10 cellular contexts compared by ENCODE assay signal in genomic region chr9:87270241-87271234, GRCh38.
A peak's percentile ranks its signal among the peaks of the same experiment; 100 is the strongest.
DNase-seq lines count a peak whose midpoint lies in the region; ATAC-seq, FAIRE-seq and TF ChIP-seq lines count a peak whose summit lies in the region.
"Had no signal": no experiment of that assay in that cellular context is flagged by ENCODE, and none has a peak within 500 bp of the region (broad histone marks: within the 10 kb centered on the region; RNA-seq: fewer than 3 reads in every experiment).

No MANE protein-coding gene starts in this region.

- no peak overlapping the region for H3K23ac ChIP-seq in trophoblast cell (ENCODE audit: low read length)

- H2BK120ac ChIP-seq in trophoblast cell (ENCODE audit: insufficient read depth, low read length, poor library complexity): no peak overlapping the region

- H3K4me2 ChIP-seq in HepG2 (ENCODE audit: low read depth, low read length): no peak overlapping the region
- H3K4me2 ChIP-seq in trophoblast cell (ENCODE audit: low read length): no peak overlapping the region

- no peaks in the 10 kb centered on the region for H3K9me3 ChIP-seq in HepG2 (ENCODE audit: low read length)
- no peaks in the 10 kb centered on the region for H3K9me3 ChIP-seq in thoracic aorta
- peaks cover 3% of the 10 kb centered on the region for H3K9me3 ChIP-seq in trophoblast cell (ENCODE audit: insufficient read depth, low read depth, low read length)

- TF ChIP-seq RAD21 in HepG2 (CRISPR knock-in tag; IDR thresholded peaks at IDR 0.05): no peak

- H2AK5ac ChIP-seq in trophoblast cell (ENCODE audit: low read length): no peak overlapping the region

- H3K4ac ChIP-seq in trophoblast cell (ENCODE audit: low read depth, low read length): no peak overlapping the region

- no peaks in the 10 kb centered on the region for H3K79me1 ChIP-seq in trophoblast cell (ENCODE audit: low read length)

- TF ChIP-seq POLR2A in HepG2 (IDR thresholded peaks at IDR 0.05; ENCODE audit: insufficient read depth in 1 of 2, low read depth in 2 of 2, low read length in 2 of 2): no peak

- H2BK12ac ChIP-seq in trophoblast cell (ENCODE audit: low read length): no peak overlapping the region

- H4K12ac ChIP-seq in trophoblast cell (ENCODE audit: low read depth, low read length): no peak overlapping the region

- H3K4me1 ChIP-seq in HepG2 (ENCODE audit: insufficient read depth, low read length): no peaks in the 10 kb centered on the region
- peaks cover 12 to 45% of the 10 kb centered on the region in 2 donors for H3K4me1 ChIP-seq in thoracic aorta (ENCODE audit: control insufficient read depth in 1 of 2, low read depth in 2 of 2)
- no peaks in the 10 kb centered on the region for H3K4me1 ChIP-seq in trophoblast cell (ENCODE audit: control insufficient read depth in 1 of 2, insufficient read depth in 2 of 2, low read length in 2 of 2)

- H3K79me2 ChIP-seq in HepG2 (ENCODE audit: insufficient read depth, low read length) (no peaks in the 10 kb centered on the region), trophoblast cell (ENCODE audit: control insufficient read depth, insufficient read depth, low read length, poor library complexity) (no peaks in the 10 kb centered on the region)

- 20% methylated on average over 22 of the region's 24 CpGs for WGBS in HepG2 (ENCODE audit: low lambda C conversion rate)
- WGBS in trophoblast cell (ENCODE audit: extremely low coverage, insufficient coverage, insufficient read length): no CpG with 5 or more reads among the region's 24 CpGs

- H3K27me3 Mint-ChIP-seq in activated T-cell treated with anti-CD3 and anti-CD28 coated beads, Interleukin-2, amount 50 U/mL, for 4 hours (ENCODE audit: low read depth): peaks cover 4% of the 10 kb centered on the region

- ATAC-seq in HepG2: no peak
- ATAC-seq in thoracic aorta (ENCODE audit: insufficient number of reproducible peaks, low FRiP score, low read depth): peak; percentile 17
- no peak for ATAC-seq in stimulated activated naive CD8-positive, alpha-beta T cell treated with anti-CD3 and anti-CD28 coated beads, Interleukin-15, Interleukin-2, amounts not matched to agents 100 U/mL and 50 U/mL, for 24 hours
- no peak for ATAC-seq in activated T-cell treated with anti-CD3 and anti-CD28 coated beads, Interleukin-2, amount 50 U/mL, for 4 hours

- intact Hi-C loops in HepG2 (cut with micrococcal nuclease; ENCODE audit: unreplicated experiment): no loop called here

- CTCF ChIA-PET in HepG2 (lab: Yijun Ruan, JAX; ENCODE audit: low intra/inter-chr PET ratio, low total read pairs): no interaction called here

- TF ChIP-seq EP300 in HepG2 (IDR thresholded peaks at IDR 0.05; ENCODE audit: low read depth in 2 of 2, low read length in 2 of 2) (no peak), HepG2 (CRISPR knock-in tag; IDR thresholded peaks at IDR 0.05; ENCODE audit: borderline replicate concordance) (no peak)

- no TSS peak for BruUV-seq in HepG2 (replicated peaks; lab: Mats Ljungman, UMichigan)

- no peak overlapping the region for H2BK5ac ChIP-seq in trophoblast cell (ENCODE audit: low read depth, low read length, poor library complexity)

- H3K9ac ChIP-seq in HepG2 (ENCODE audit: insufficient read depth, low read depth, low read length) (no peak overlapping the region), trophoblast cell (ENCODE audit: low read length) (no peak overlapping the region)

- POLR2A ChIA-PET in HepG2 (lab: Yijun Ruan, JAX): no interaction called here

- peaks cover 10% of the 10 kb centered on the region for H3K4me1 Mint-ChIP-seq in activated T-cell treated with anti-CD3 and anti-CD28 coated beads, Interleukin-2, amount 50 U/mL, for 4 hours (ENCODE audit: low read depth)

- DNase-seq in LoVo (ENCODE audit: low spot score) (peak; percentile 12), coronary artery (ENCODE audit: low spot score) (no peak), HepG2 (ENCODE audit: low spot score) (no peak), thoracic aorta (ENCODE audit: low spot score) (no peak), trophoblast cell (no peak)
- DNase-seq in stimulated activated naive CD8-positive, alpha-beta T cell treated with anti-CD3 and anti-CD28 coated beads, Interleukin-15, Interleukin-2, amounts not matched to agents 100 U/mL and 50 U/mL, for 24 hours: no peak
- no peak for DNase-seq in activated T-cell treated with anti-CD3 and anti-CD28 coated beads, Interleukin-2, amount 50 U/mL, for 4 hours
- no peak for DNase-seq in activated CD4-positive, alpha-beta T cell treated with anti-CD3 and anti-CD28 coated beads for 4 hours
- DNase-seq: NCI-H2171 treated with DMSO at 0.1 percent for 48 hours had no signal

- TF ChIP-seq CTCF in coronary artery (IDR thresholded peaks at IDR 0.05) (no peak), HepG2 (CRISPR knock-in tag; IDR thresholded peaks at IDR 0.05) (no peak), thoracic aorta (IDR thresholded peaks at IDR 0.05) (no peak)

- H3K9me3 Mint-ChIP-seq in activated T-cell treated with anti-CD3 and anti-CD28 coated beads, Interleukin-2, amount 50 U/mL, for 4 hours: no peaks in the 10 kb centered on the region
- H3K9me3 Mint-ChIP-seq: activated T-helper 2 cell treated with anti-CD3 and anti-CD28 coated beads, Interferon-gamma antibody, Interleukin-2, Interleukin-4, amounts not matched to agents 10 μg/mL and 5 μg/mL and 100 μg/mL, durations not matched to agents 14 hours and 24 hours and 36 hours had no signal

- no peaks in the 10 kb centered on the region for H3K36me3 Mint-ChIP-seq in activated T-cell treated with anti-CD3 and anti-CD28 coated beads, Interleukin-2, amount 50 U/mL, for 4 hours (ENCODE audit: insufficient read depth)

- H2AFZ ChIP-seq in HepG2 (ENCODE audit: low read length): no peak overlapping the region
- no peak overlapping the region for H2AFZ ChIP-seq in trophoblast cell (ENCODE audit: insufficient read depth, low read length, poor library complexity)

- H3K4me3 Mint-ChIP-seq in activated T-cell treated with anti-CD3 and anti-CD28 coated beads, Interleukin-2, amount 50 U/mL, for 4 hours: no peak overlapping the region

- FAIRE-seq in HepG2 (lab: Jason Lieb, UNC): no peak

- no peak overlapping the region for H3K14ac ChIP-seq in trophoblast cell (ENCODE audit: low read length)

- H3K4me3 ChIP-seq in coronary artery: peak overlapping the region; percentile 2
- no peak overlapping the region for H3K4me3 ChIP-seq in HepG2 (replicated peaks in 1 of 3; ENCODE audit: insufficient read depth in 1 of 3, low read depth in 2 of 3, low read length in 3 of 3)
- H3K4me3 ChIP-seq in thoracic aorta: peak overlapping the region; percentile 29
- no peak overlapping the region for H3K4me3 ChIP-seq in trophoblast cell (ENCODE audit: low read depth, low read length)

- H3K27me3 ChIP-seq in HepG2 (ENCODE audit: control insufficient read depth in 1 of 2, insufficient read depth in 2 of 2, low read length in 2 of 2) (peaks cover 0 to 26% of the 10 kb centered on the region in 2 experiments; a peak in 1 of 5 replicates), thoracic aorta (replicated peaks; ENCODE audit: insufficient read depth) (no peaks in the 10 kb centered on the region), trophoblast cell (ENCODE audit: insufficient read depth, low read length) (no peaks in the 10 kb centered on the region)

- H3K18ac ChIP-seq in trophoblast cell (ENCODE audit: low read length): no peak overlapping the region

- in situ Hi-C loops in HepG2 (cut with HindIII; ENCODE audit: extremely low pct_ligation_motif_present, low pct_unique_long_range_greater_than_20kb): no loop called here

- H3K36me3 ChIP-seq in HepG2 (replicated peaks in 1 of 2; ENCODE audit: control insufficient read depth in 1 of 2, insufficient read depth in 2 of 2, low read length in 2 of 2) (no peaks in the 10 kb centered on the region), thoracic aorta (no peaks in the 10 kb centered on the region), trophoblast cell (ENCODE audit: control insufficient read depth in 1 of 2, insufficient read depth in 2 of 2, low read length in 2 of 2) (no peaks in the 10 kb centered on the region)

- H3K27ac ChIP-seq in coronary artery: peak overlapping the region in 1 of 2 donors; percentile 14
- no peak overlapping the region for H3K27ac ChIP-seq in HepG2 (ENCODE audit: extremely low read length, insufficient read depth, low read length)
- peak overlapping the region; percentile 66 to 70 for H3K27ac ChIP-seq in thoracic aorta
- no peak overlapping the region for H3K27ac ChIP-seq in trophoblast cell (ENCODE audit: low read depth, low read length)

- H4K8ac ChIP-seq in trophoblast cell (ENCODE audit: low read depth, low read length): no peak overlapping the region

- no peaks in the 10 kb centered on the region for H4K20me1 ChIP-seq in HepG2 (ENCODE audit: insufficient read depth, low read length)

- no peak overlapping the region for H4K91ac ChIP-seq in trophoblast cell (ENCODE audit: low read depth, low read length)

TF ChIP-seq in HepG2, 621 proteins besides CTCF, POLR2A, EP300 and RAD21 (continues in another document):
- TF ChIP-seq ISX (CRISPR knock-in tag; conservative IDR thresholded peaks at IDR 0.05) (no peak), PHF8 (CRISPR knock-in tag; IDR thresholded peaks at IDR 0.05) (no peak), ATF6 (CRISPR knock-in tag; conservative IDR thresholded peaks at IDR 0.05) (no peak), RBFOX2 (IDR thresholded peaks at IDR 0.05; ENCODE audit: low read depth, low read length) (no peak), PREB (CRISPR knock-in tag; IDR thresholded peaks at IDR 0.05) (no peak), HMG20B (CRISPR knock-in tag; conservative IDR thresholded peaks at IDR 0.05) (no peak), NFIC (IDR thresholded peaks at IDR 0.05; ENCODE audit: low read length) (no peak)

Comparison
In these comparisons a context has a peak if more than half of its experiments do, and no peak if none do; other contexts are left out.
1. H3K27ac ChIP-seq: peak in thoracic aorta (2 of 2); none in HepG2 (single experiment) and trophoblast cell (single experiment).
2. H3K4me3 ChIP-seq: peak in coronary artery (single experiment) and thoracic aorta (single experiment); none in HepG2 (0 of 3) and trophoblast cell (single experiment).